In genomic region chr10:47030191-47030698, GRCh38 we compare ENCODE assay signal across 21 cellular contexts.
DNase-seq lines count a peak whose midpoint lies in the region; ATAC-seq, FAIRE-seq and TF ChIP-seq lines count a peak whose summit lies in the region.
"Had no signal": no experiment of that assay in that cellular context is flagged by ENCODE, and none has a peak within 500 bp of the region (broad histone marks: within the 10 kb centered on the region; RNA-seq: fewer than 3 reads in every experiment).

No MANE protein-coding gene starts in this region.

- H3K4me1 ChIP-seq in breast epithelium: no peaks in the 10 kb centered on the region
- H3K4me1 ChIP-seq in esophagus muscularis mucosa: peaks cover 0 to 13% (median 8%) of the 10 kb centered on the region in 4 donors
- H3K4me1 ChIP-seq in neural progenitor cell: no peaks in the 10 kb centered on the region
- H3K4me1 ChIP-seq in tibial artery: peaks cover 0 to under 1% (median 0%) of the 10 kb centered on the region in 4 donors
- H3K4me1 ChIP-seq: SJCRH30 had no signal

- H3K9me3 ChIP-seq in breast epithelium (no peaks in the 10 kb centered on the region), esophagus muscularis mucosa (no peaks in the 10 kb centered on the region), neural progenitor cell (ENCODE audit: low read depth) (no peaks in the 10 kb centered on the region), tibial artery (no peaks in the 10 kb centered on the region)
- H3K9me3 ChIP-seq: ovary, SJCRH30 had no signal

- no peaks in the 10 kb centered on the region for H3K36me3 Mint-ChIP-seq in MCF 10A (ENCODE audit: insufficient read depth, unreplicated experiment)
- no peaks in the 10 kb centered on the region for H3K36me3 Mint-ChIP-seq in neural progenitor cell

- WGBS in esophagus muscularis mucosa: 83% methylated on average over 3 of the region's 10 CpGs

- H3K4me2 ChIP-seq in neural progenitor cell: no peak overlapping the region

- H3K27ac ChIP-seq in breast epithelium: peak overlapping the region; percentile 26 to 84
- H3K27ac ChIP-seq in esophagus muscularis mucosa (replicated peaks in 1 of 4): peak overlapping the region; percentile 27 to 56 (median 48)
- no peak overlapping the region for H3K27ac ChIP-seq in neural progenitor cell
- H3K27ac ChIP-seq in tibial artery: peak overlapping the region in 1 of 2 donors; percentile 12
- H3K27ac ChIP-seq: ovary, SJCRH30 had no signal

- CTCF ChIA-PET in MCF 10A (lab: Yijun Ruan, JAX): interaction anchor here (1.3 to 1.6 kb wide), 3 partner anchors 18 to 284 kb away, joined by 3 to 6 read pairs (median 5); no protein-coding TSS in a partner anchor

- H3K36me3 ChIP-seq in breast epithelium (no peaks in the 10 kb centered on the region), esophagus muscularis mucosa (no peaks in the 10 kb centered on the region), neural progenitor cell (no peaks in the 10 kb centered on the region), tibial artery (no peaks in the 10 kb centered on the region)
- H3K36me3 ChIP-seq: ovary, SJCRH30 had no signal

- H3K4me3 ChIP-seq in breast epithelium (no peak overlapping the region), esophagus muscularis mucosa (no peak overlapping the region), neural progenitor cell (no peak overlapping the region), tibial artery (no peak overlapping the region)
- H3K4me3 ChIP-seq: ovary, SJCRH30 had no signal

- no peak overlapping the region for H3K9ac ChIP-seq in neural progenitor cell

- H3K9me3 Mint-ChIP-seq in MCF 10A (ENCODE audit: unreplicated experiment) (no peaks in the 10 kb centered on the region), neural progenitor cell (no peaks in the 10 kb centered on the region)
- H3K9me3 Mint-ChIP-seq: stimulated activated naive CD8-positive, alpha-beta T cell treated with anti-CD3 and anti-CD28 coated beads, Interleukin-15, amount 100 ng/mL, for 72 hours; T-helper 1 cell treated with Interleukin-12 subunit alpha and Interleukin-12 subunit beta and Interleukin-4 antibody, amounts not matched to agents 30 μg/mL and 1 μg/mL, for 36 hours had no signal

- H3K4me3 Mint-ChIP-seq in MCF 10A (ENCODE audit: unreplicated experiment) (no peak overlapping the region), neural progenitor cell (no peak overlapping the region)
- H3K4me3 Mint-ChIP-seq: stimulated activated naive CD8-positive, alpha-beta T cell treated with anti-CD3 and anti-CD28 coated beads, Interleukin-15, amount 100 ng/mL, for 72 hours; T-helper 1 cell treated with Interleukin-12 subunit alpha and Interleukin-12 subunit beta and Interleukin-4 antibody, amounts not matched to agents 30 μg/mL and 1 μg/mL, for 36 hours had no signal

- no TSS peak for BruUV-seq in MCF 10A (replicated peaks; lab: Mats Ljungman, UMichigan)

- TF ChIP-seq POLR2A in breast epithelium (IDR thresholded peaks at IDR 0.05): no peak
- no peak for TF ChIP-seq POLR2A in esophagus muscularis mucosa (IDR thresholded peaks at IDR 0.05; ENCODE audit: low read depth)
- no peak for TF ChIP-seq POLR2A in GM12891 (IDR thresholded peaks at IDR 0.05; ENCODE audit: low read depth, low read length)

- no peak for TF ChIP-seq CTCF in breast epithelium (IDR thresholded peaks at IDR 0.05)
- no peak for TF ChIP-seq CTCF in MCF 10A (IDR thresholded peaks at IDR 0.05; ENCODE audit: unreplicated experiment)
- TF ChIP-seq CTCF in esophagus muscularis mucosa (IDR thresholded peaks at IDR 0.05): no peak
- TF ChIP-seq CTCF in neural progenitor cell (IDR thresholded peaks at IDR 0.05): no peak
- TF ChIP-seq CTCF in tibial artery (IDR thresholded peaks at IDR 0.05): no peak

- H3K27me3 ChIP-seq in breast epithelium: no peaks in the 10 kb centered on the region
- H3K27me3 ChIP-seq in esophagus muscularis mucosa: no peaks in the 10 kb centered on the region
- H3K27me3 ChIP-seq in neural progenitor cell: no peaks in the 10 kb centered on the region
- H3K27me3 ChIP-seq in tibial artery: no peaks in the 10 kb centered on the region
- H3K27me3 ChIP-seq: ovary, SJCRH30 had no signal

- H3K4me1 Mint-ChIP-seq in MCF 10A (ENCODE audit: insufficient read depth, unreplicated experiment) (peaks cover 8% of the 10 kb centered on the region), neural progenitor cell (peaks cover 23% of the 10 kb centered on the region)
- H3K4me1 Mint-ChIP-seq: stimulated activated naive CD8-positive, alpha-beta T cell treated with anti-CD3 and anti-CD28 coated beads, Interleukin-15, amount 100 ng/mL, for 72 hours had no signal

- H3K27me3 Mint-ChIP-seq in MCF 10A (ENCODE audit: insufficient read depth, unreplicated experiment) (peaks cover 13% of the 10 kb centered on the region), neural progenitor cell (ENCODE audit: insufficient read depth, low read depth) (peaks cover 11% of the 10 kb centered on the region)
- H3K27me3 Mint-ChIP-seq: stimulated activated naive CD8-positive, alpha-beta T cell treated with anti-CD3 and anti-CD28 coated beads, Interleukin-15, amount 100 ng/mL, for 72 hours had no signal

- POLR2A ChIA-PET in MCF 10A (lab: Yijun Ruan, JAX): interaction anchor here (0.9 to 1.2 kb wide), 2 partner anchors 9 to 71 kb away, joined by 3 read pairs; no protein-coding TSS in a partner anchor

- ATAC-seq in GM18520 (IDR thresholded peaks at IDR 0.05; ENCODE audit: unreplicated experiment) (no peak), GM19452 (IDR thresholded peaks at IDR 0.05; ENCODE audit: unreplicated experiment) (no peak)
- ATAC-seq: PC-3; stimulated activated naive CD8-positive, alpha-beta T cell treated with anti-CD3 and anti-CD28 coated beads, Interleukin-15, amount 100 ng/mL, for 72 hours had no signal

- H3F3A ChIP-seq in neural progenitor cell (ENCODE audit: low read depth): no peaks in the 10 kb centered on the region

- FAIRE-seq in GM12891 (lab: Jason Lieb, UNC): no peak
- FAIRE-seq: H1 had no signal

- DNase-seq in breast epithelium (ENCODE audit: low spot score in 2 of 2): peak in 1 of 2 donors; percentile 43
- DNase-seq in MCF 10A (ENCODE audit: unreplicated experiment): no peak
- no peak for DNase-seq in esophagus muscularis mucosa (ENCODE audit: extremely low spot score)
- DNase-seq in neural progenitor cell (ENCODE audit: low spot score): no peak
- peak; percentile 64 to 70 for DNase-seq in tibial artery
- DNase-seq in GM12891 (ENCODE audit: insufficient read length, low spot score): no peak
- DNase-seq: ACHN, activated gamma-delta T cell, amniotic stem cell, DMS153, GDM1, NCI-H1436 treated with DMSO at 0.1 percent for 48 hours, NCI-H82, PC-3, SJCRH30 had no signal

- no peak overlapping the region for H2AFZ ChIP-seq in neural progenitor cell (replicated peaks)

- H3K27ac Mint-ChIP-seq in MCF 10A (ENCODE audit: low read depth, unreplicated experiment) (no peak overlapping the region), neural progenitor cell (peak overlapping the region; percentile 53)
- H3K27ac Mint-ChIP-seq: stimulated activated naive CD8-positive, alpha-beta T cell treated with anti-CD3 and anti-CD28 coated beads, Interleukin-15, amount 100 ng/mL, for 72 hours; T-helper 1 cell treated with Interleukin-12 subunit alpha and Interleukin-12 subunit beta and Interleukin-4 antibody, amounts not matched to agents 30 μg/mL and 1 μg/mL, for 36 hours had no signal

- no peak for TF ChIP-seq EP300 in esophagus muscularis mucosa (IDR thresholded peaks at IDR 0.05)

- intact Hi-C loops in breast epithelium (cut with DNase I; ENCODE audit: low total_unique reads) (no loop called here), MCF 10A (cut with micrococcal nuclease) (no loop called here), esophagus muscularis mucosa (cut with DNase I) (no loop called here), tibial artery (cut with DNase I; ENCODE audit: low total_unique reads) (no loop called here)

- H4K20me1 ChIP-seq in neural progenitor cell (ENCODE audit: low read depth): no peaks in the 10 kb centered on the region

- H3K79me2 ChIP-seq in neural progenitor cell (ENCODE audit: low read depth): no peaks in the 10 kb centered on the region

TF ChIP-seq in GM12891, 5 proteins besides CTCF, POLR2A, EP300 and RAD21:
- TF ChIP-seq POU2F2 (IDR thresholded peaks at IDR 0.05; ENCODE audit: low read depth, low read length) (no peak), POLR2AphosphoS5 (IDR thresholded peaks at IDR 0.05; ENCODE audit: low read depth, low read length) (no peak), TAF1 (IDR thresholded peaks at IDR 0.05; ENCODE audit: low read depth, low read length) (no peak), SPI1 (IDR thresholded peaks at IDR 0.05; ENCODE audit: low read depth, low read length) (no peak), PAX5 (IDR thresholded peaks at IDR 0.05; ENCODE audit: insufficient read depth, low read length, severe bottlenecking) (no peak)

Comparison
In these comparisons a context has a peak if more than half of its experiments do, and no peak if none do; other contexts are left out.
1. DNase-seq: peak in tibial artery (2 of 2); none in MCF 10A (single experiment), esophagus muscularis mucosa (single experiment), neural progenitor cell (single experiment) and GM12891 (single experiment).